ENCODE assay signal across 20 cellular contexts in the genomic region with DNA sequence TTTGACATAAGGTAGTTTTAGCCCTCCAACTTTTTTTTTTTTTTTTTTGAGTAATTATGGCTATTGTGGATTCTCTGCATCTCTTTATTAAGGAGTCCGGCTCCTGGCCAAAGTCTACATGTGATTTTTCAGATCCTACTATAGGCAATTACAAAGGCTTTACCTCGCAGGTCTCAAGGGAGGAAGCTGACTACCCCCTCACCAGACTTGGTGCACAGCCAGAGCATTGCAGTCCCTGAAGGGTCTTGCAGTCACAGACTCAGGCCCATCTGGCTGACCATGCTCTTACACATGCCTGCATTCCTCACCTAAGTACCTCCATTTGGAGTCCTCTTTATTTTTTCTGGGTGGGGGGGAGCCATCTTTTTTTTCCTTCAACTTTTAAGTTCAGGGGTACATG.
DNase-seq lines count a peak whose midpoint lies in the region.
"Had no signal": no experiment of that assay in that cellular context is flagged by ENCODE, and none has a peak within 500 bp of the region (broad histone marks: within the 10 kb centered on the region; RNA-seq: fewer than 3 reads in every experiment).

No MANE protein-coding gene starts in this region.

- H2BK12ac ChIP-seq in neuronal stem cell (ENCODE audit: low read length), result no peak overlapping the region

- no peak overlapping the region for H3K23ac ChIP-seq in neuronal stem cell (ENCODE audit: low read depth, low read length, poor library complexity)

- WGBS in neuronal stem cell (ENCODE audit: extremely low coverage in 2 of 2, insufficient read length in 2 of 2, insufficient replicate concordance in 1 of 2), 2 donors, result no CpG with 5 or more reads among the region's 2 CpGs

- H4K8ac ChIP-seq in neuronal stem cell (ENCODE audit: low read depth, low read length), result no peak overlapping the region

- no peak overlapping the region for H2BK15ac ChIP-seq in neuronal stem cell (ENCODE audit: low read length)

- no peak overlapping the region for H2AFZ ChIP-seq in neuronal stem cell (ENCODE audit: low read length)

- H2BK120ac ChIP-seq in neuronal stem cell (ENCODE audit: low read depth, low read length), result no peak overlapping the region

- H3K9me3 ChIP-seq in neuronal stem cell (replicated peaks in 1 of 2; ENCODE audit: control insufficient read depth in 2 of 2, insufficient read depth in 1 of 2, low read depth in 1 of 2, low read length in 2 of 2), result peaks cover 0 to 3% of the 10 kb centered on the region in 2 donors
- H3K9me3 ChIP-seq: MG63 had no signal

- no peak overlapping the region for H3K4me3 ChIP-seq in neuronal stem cell (ENCODE audit: low read length in 2 of 2)
- H3K4me3 ChIP-seq: MG63 had no signal

- no peak overlapping the region for H3K9ac ChIP-seq in neuronal stem cell (ENCODE audit: low read depth, low read length, poor library complexity)

- H3K27me3 ChIP-seq in neuronal stem cell (ENCODE audit: control insufficient read depth in 3 of 3, insufficient read depth in 3 of 3, low read depth in 1 of 3, low read length in 3 of 3), result no peaks in the 10 kb centered on the region
- H3K27me3 ChIP-seq: MG63 had no signal

- H3K4me2 ChIP-seq in neuronal stem cell (ENCODE audit: insufficient read depth, low read length, poor library complexity, severe bottlenecking), result no peak overlapping the region

- DNase-seq in DMS153 (lab: John Stamatoyannopoulos, UW) (peak; percentile 12), DMS153 treated with DMSO at 0.1 percent for 48 hours (lab: John Stamatoyannopoulos, UW; ENCODE audit: unreplicated experiment) (no peak), DMS 273 (lab: John Stamatoyannopoulos, UW; ENCODE audit: unreplicated experiment) (peak; percentile 59), NCI-H524 (lab: John Stamatoyannopoulos, UW) (peak; percentile 9 to 60), neuronal stem cell (ENCODE audit: low spot score) (no peak), NCI-H187 treated with DMSO at 0.1 percent for 48 hours (lab: John Stamatoyannopoulos, UW) (no peak), midbrain (lab: John Stamatoyannopoulos, UW) (no peak)
- DNase-seq: CD4-positive, alpha-beta T cell; HCEC 1CT; KBM-7; MG63; NCI-H1436; NCI-H187; NCI-H2171 treated with DMSO at 0.1 percent for 48 hours; NCI-H345; NCI-H526; SHP77; T-helper 1 cell had no signal

- H3K27ac ChIP-seq in neuronal stem cell (replicated peaks; ENCODE audit: low read length), result peak overlapping the region; percentile 7
- H3K27ac ChIP-seq: 22Rv1, RWPE1 had no signal

- no peak overlapping the region for H3K14ac ChIP-seq in neuronal stem cell (ENCODE audit: low read length)

- no peaks in the 10 kb centered on the region for H3K79me1 ChIP-seq in neuronal stem cell (ENCODE audit: low read depth, low read length)

- H4K91ac ChIP-seq in neuronal stem cell (ENCODE audit: low read depth, low read length, poor library complexity), result no peak overlapping the region

- no peak overlapping the region for H3K4ac ChIP-seq in neuronal stem cell (ENCODE audit: low read length)

- H2AK5ac ChIP-seq in neuronal stem cell (ENCODE audit: low read depth, low read length), result no peak overlapping the region

- H2BK5ac ChIP-seq in neuronal stem cell (ENCODE audit: low read length), result no peak overlapping the region

- peaks cover 5 to 7% of the 10 kb centered on the region in 2 donors for H3K4me1 ChIP-seq in neuronal stem cell (ENCODE audit: control insufficient read depth in 2 of 2, insufficient read depth in 1 of 2, low read depth in 1 of 2, low read length in 2 of 2)

- H3K18ac ChIP-seq in neuronal stem cell (ENCODE audit: low read length), result peak overlapping the region; percentile 74

- H3K36me3 ChIP-seq in neuronal stem cell (replicated peaks in 1 of 2; ENCODE audit: control insufficient read depth in 2 of 2, insufficient read depth in 2 of 2, low read length in 2 of 2), result peaks cover 0 to 2% of the 10 kb centered on the region in 2 donors

Comparison
In these comparisons a context has a peak if more than half of its experiments do, and no peak if none do; other contexts are left out.
1. DNase-seq: peak in DMS153 (single experiment), DMS 273 (single experiment) and NCI-H524 (2 of 2); none in DMS153 treated with DMSO at 0.1 percent for 48 hours (single experiment), neuronal stem cell (single experiment), NCI-H187 treated with DMSO at 0.1 percent for 48 hours (single experiment) and midbrain (single experiment).